ENCODE assay signal across 29 cellular contexts in the genomic region with DNA sequence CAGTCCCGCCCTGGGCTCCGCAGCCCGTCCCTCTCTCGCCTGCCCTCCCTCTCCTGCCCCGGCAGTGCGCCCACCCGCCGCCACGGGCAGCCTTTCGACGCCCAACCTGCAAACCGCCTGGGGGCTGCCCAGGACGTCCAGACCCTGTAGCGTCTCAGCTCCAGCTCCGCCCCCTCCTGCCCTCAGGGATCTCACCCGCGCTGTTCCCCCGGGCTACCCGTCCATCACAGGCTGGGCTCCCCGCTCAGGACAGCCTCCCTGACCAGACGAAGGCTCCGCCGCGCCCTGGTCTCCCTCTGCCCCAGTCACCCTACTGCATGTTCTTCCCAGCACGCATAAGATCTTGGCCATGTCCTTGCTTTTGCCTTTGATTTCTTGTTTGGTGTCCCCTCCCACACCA. TPM values are rescaled to one million over a fixed set of nuclear protein-coding genes. Genes with fewer than 3 reads are reported as not detected.
A peak's percentile ranks its signal among the peaks of the same experiment; 100 is the strongest.
DNase-seq lines count a peak whose midpoint lies in the region; ATAC-seq and TF ChIP-seq lines count a peak whose summit lies in the region.
"Had no signal": no experiment of that assay in that cellular context is flagged by ENCODE, and none has a peak within 500 bp of the region (broad histone marks: within the 10 kb centered on the region; RNA-seq: fewer than 3 reads in every experiment).

No MANE protein-coding gene starts in this region.

- TF ChIP-seq CTCF in coronary artery (IDR thresholded peaks at IDR 0.05) (no peak), nephron progenitor cell (IDR thresholded peaks at IDR 0.05) (no peak), mucosa of descending colon (IDR thresholded peaks at IDR 0.05) (no peak)

- peak overlapping the region in 1 of 2 donors; percentile 32 for H3K27ac ChIP-seq in coronary artery
- H3K27ac ChIP-seq in substantia nigra (ENCODE audit: low read depth, low read length, poor library complexity, severe bottlenecking): peak overlapping the region; percentile 21
- H3K27ac ChIP-seq in caudate nucleus (ENCODE audit: low read depth, low read length): no peak overlapping the region
- H3K27ac ChIP-seq: C4-2B, thoracic aorta had no signal

- peaks cover 41% of the 10 kb centered on the region for H3K27me3 Mint-ChIP-seq in nephron progenitor cell (ENCODE audit: low read depth, poor library complexity)

- ATAC-seq in mucosa of descending colon (no peak), HG02970 (IDR thresholded peaks at IDR 0.05; ENCODE audit: low FRiP score, unreplicated experiment) (no peak)
- ATAC-seq: activated naive CD4-positive, alpha-beta T cell treated with anti-CD3 and anti-CD28 coated beads, Interleukin-2, amount 50 U/mL, for 72 hours; esophagus mucosa; HepG2; stimulated activated naive B cell treated with anti-CD40 and anti-IgM and Interleukin-4, amounts not matched to agents 10 μg/mL and 1 μg/mL and 100 μg/mL, for 72 hours had no signal

- no peak overlapping the region for H3K27ac Mint-ChIP-seq in nephron progenitor cell
- H3K27ac Mint-ChIP-seq: activated B cell treated with CpG ODN at 0.5 μM for 24 hours; activated naive CD4-positive, alpha-beta T cell treated with anti-CD3 and anti-CD28 coated beads, Interleukin-2, amount 50 U/mL, for 72 hours; activated T-helper 1 cell treated with anti-CD3 and anti-CD28 coated beads, Interleukin-12 subunit alpha, Interleukin-12 subunit beta, Interleukin-2, Interleukin-4 antibody, amounts not matched to agents 30 ng/mL and 10 ng/mL and 1 ng/mL, durations not matched to agents 14 hours and 24 hours and 36 hours; stimulated activated naive B cell treated with anti-CD40 and anti-IgM and Interleukin-4, amounts not matched to agents 10 μg/mL and 1 μg/mL and 100 μg/mL, for 72 hours had no signal

- H3K4me1 Mint-ChIP-seq in nephron progenitor cell: peaks cover 11% of the 10 kb centered on the region

- no peaks in the 10 kb centered on the region for H3K9me3 ChIP-seq in mucosa of descending colon
- H3K9me3 ChIP-seq: thoracic aorta had no signal

- DNase-seq in H7: peak; percentile 82
- DNase-seq in coronary artery (ENCODE audit: low spot score): no peak
- no peak for DNase-seq in nephron progenitor cell
- DNase-seq in substantia nigra (lab: John Stamatoyannopoulos, UW): peak in 2 of 49 donors; percentile 31 to 64
- no peak for DNase-seq in mucosa of descending colon
- no peak for DNase-seq in activated effector memory CD4-positive, alpha-beta T cell treated with Interleukin-2 at 50 U/mL for 16 hours
- DNase-seq in caudate nucleus (lab: John Stamatoyannopoulos, UW): no peak
- DNase-seq: activated B cell treated with CpG ODN at 0.5 μM for 24 hours; activated CD4-positive, alpha-beta T cell treated with anti-CD3 and anti-CD28 coated beads, Interleukin-2, amount 50 U/mL, for 4 hours; Calu3; DND-41; effector CD8-positive, alpha-beta T cell; hippocampal formation; midbrain; NCI-H1048; NCI-H1930; NCI-H2227 treated with DMSO at 0.1 percent for 48 hours; stimulated activated CD4-positive, alpha-beta T cell treated with anti-CD3 and anti-CD28 coated beads, Interleukin-4, amount 100 ng/mL, for 1 hour; stimulated activated naive B cell treated with anti-CD40 and anti-IgM and Interleukin-4, amounts not matched to agents 10 μg/mL and 1 μg/mL and 100 μg/mL, for 72 hours had no signal

- intact Hi-C loops in mucosa of descending colon (cut with DNase I, micrococcal nuclease): no loop called here

- peak overlapping the region; percentile 29 for H3K4me3 Mint-ChIP-seq in nephron progenitor cell

- no peak overlapping the region for H3K4me3 ChIP-seq in H7 (ENCODE audit: insufficient read depth, low read depth, low read length)
- H3K4me3 ChIP-seq in coronary artery: peak overlapping the region; percentile 72
- no peak overlapping the region for H3K4me3 ChIP-seq in mucosa of descending colon

- peaks cover 6% of the 10 kb centered on the region for H3K4me1 ChIP-seq in mucosa of descending colon (ENCODE audit: low read depth)

- H3K9me3 Mint-ChIP-seq in nephron progenitor cell: no peaks in the 10 kb centered on the region
- H3K9me3 Mint-ChIP-seq: activated B cell treated with CpG ODN at 0.5 μM for 24 hours; activated naive CD4-positive, alpha-beta T cell treated with anti-CD3 and anti-CD28 coated beads, Interleukin-2, amount 50 U/mL, for 72 hours; activated T-helper 1 cell treated with anti-CD3 and anti-CD28 coated beads, Interleukin-12 subunit alpha, Interleukin-12 subunit beta, Interleukin-2, Interleukin-4 antibody, amounts not matched to agents 30 ng/mL and 10 ng/mL and 1 ng/mL, durations not matched to agents 14 hours and 24 hours and 36 hours; stimulated activated naive B cell treated with anti-CD40 and anti-IgM and Interleukin-4, amounts not matched to agents 10 μg/mL and 1 μg/mL and 100 μg/mL, for 72 hours had no signal

- peaks cover 16% of the 10 kb centered on the region for H3K27me3 ChIP-seq in H7 (ENCODE audit: control insufficient read depth, insufficient read depth, low read length)

- H3K36me3 ChIP-seq in H7 (replicated peaks; ENCODE audit: control insufficient read depth, insufficient read depth, low read length) (no peaks in the 10 kb centered on the region; the same call in 1 of the 2 replicates), mucosa of descending colon (ENCODE audit: low read depth) (no peaks in the 10 kb centered on the region)
- H3K36me3 ChIP-seq: thoracic aorta had no signal

- no peaks in the 10 kb centered on the region for H3K36me3 Mint-ChIP-seq in nephron progenitor cell (ENCODE audit: low read depth)

RNA-seq across cellular contexts. Expression of gene RASGEF1C, which starts 1.4 kb away (rescaled TPM):
- total RNA-seq in H7 (2014; rRNA removed; shearing (Covaris generic)): 0.78 and 1.4 TPM in 2 replicates
- total RNA-seq in mucosa of descending colon: 1 to 10 TPM in 1 of 3 donors, under 1 TPM in 2; 0.17 to 1.9 (median 0.65) TPM
- total RNA-seq: activated B cell treated with CpG ODN at 0.5 μM for 24 hours; activated naive CD4-positive, alpha-beta T cell treated with anti-CD3 and anti-CD28 coated beads, Interleukin-2, amount 50 U/mL, for 72 hours; activated T-helper 1 cell treated with anti-CD3 and anti-CD28 coated beads, Interleukin-12 subunit alpha, Interleukin-12 subunit beta, Interleukin-2, Interleukin-4 antibody, amounts not matched to agents 30 ng/mL and 10 ng/mL and 1 ng/mL, durations not matched to agents 14 hours and 24 hours and 36 hours; Calu3; chondrocyte; esophagus mucosa; HepG2; LHCN-M2; smooth muscle cell; thoracic aorta had no signal
